31 cellular contexts compared by ENCODE assay signal in genomic region chr11:34205326-34206035, GRCh38.
DNase-seq lines count a peak whose midpoint lies in the region; ATAC-seq and TF ChIP-seq lines count a peak whose summit lies in the region.
"Had no signal": no experiment of that assay in that cellular context is flagged by ENCODE, and none has a peak within 500 bp of the region (broad histone marks: within the 10 kb centered on the region; RNA-seq: fewer than 3 reads in every experiment).

No MANE protein-coding gene starts in this region.

- peaks cover 25% of the 10 kb centered on the region for H3K4me1 ChIP-seq in HUES48 (ENCODE audit: control insufficient read depth, insufficient read depth, low read length)
- H3K4me1 ChIP-seq: BE2C, HAP-1, tibial artery had no signal

- peak overlapping the region; percentile 76 for H3K27ac ChIP-seq in HUES48 (ENCODE audit: low read depth, low read length)
- H3K27ac ChIP-seq: neutrophil, psoas muscle, sigmoid colon, tibial artery, VCaP had no signal

- H3K27ac Mint-ChIP-seq in Calu3 (ENCODE audit: unreplicated experiment) (peak overlapping the region; percentile 79), type B pancreatic cell (no peak overlapping the region)
- H3K27ac Mint-ChIP-seq: activated naive CD8-positive, alpha-beta T cell; CD8-positive, alpha-beta T cell had no signal

- H3K27me3 ChIP-seq in HUES48 (ENCODE audit: control insufficient read depth, insufficient read depth, low read length), result no peaks in the 10 kb centered on the region
- H3K27me3 ChIP-seq: BE2C, sigmoid colon, tibial artery had no signal

- BruUV-seq in Calu3 (replicated peaks; lab: Mats Ljungman, UMichigan), result no TSS peak

- no peaks in the 10 kb centered on the region for H3K27me3 Mint-ChIP-seq in Calu3 (ENCODE audit: unreplicated experiment)
- H3K27me3 Mint-ChIP-seq in type B pancreatic cell, result no peaks in the 10 kb centered on the region
- H3K27me3 Mint-ChIP-seq: activated naive CD8-positive, alpha-beta T cell had no signal

- H3K36me3 Mint-ChIP-seq in Calu3 (ENCODE audit: insufficient read depth, unreplicated experiment) (peaks cover 16% of the 10 kb centered on the region), type B pancreatic cell (peaks cover 5% of the 10 kb centered on the region)
- H3K36me3 Mint-ChIP-seq: activated naive CD8-positive, alpha-beta T cell; CD8-positive, alpha-beta T cell; naive B cell had no signal

- CTCF ChIA-PET in Calu3 (lab: Charles Lee), result interaction anchor here (0.5 to 3.5 kb wide), 9 partner anchors 9 to 152 kb away, joined by 3 to 16 read pairs (median 5); partner anchors contain the start of gene ABTB2

- H3K9ac ChIP-seq in HUES48 (ENCODE audit: low read depth, low read length), result no peak overlapping the region

- no peak for ATAC-seq in GM18870 (IDR thresholded peaks at IDR 0.05; ENCODE audit: unreplicated experiment)
- ATAC-seq in GM21825 (IDR thresholded peaks at IDR 0.05; ENCODE audit: unreplicated experiment), result no peak
- ATAC-seq: CD8-positive, alpha-beta T cell; Right ventricle myocardium inferior had no signal

- TF ChIP-seq CTCF in Calu3 (IDR thresholded peaks at IDR 0.05; ENCODE audit: unreplicated experiment) (no peak), fibroblast of the aortic adventitia (IDR thresholded peaks at IDR 0.05; ENCODE audit: insufficient read depth, low read length) (no peak), type B pancreatic cell (conservative IDR thresholded peaks at IDR 0.05) (no peak)

- no peaks in the 10 kb centered on the region for H3K36me3 ChIP-seq in HUES48 (ENCODE audit: control insufficient read depth, insufficient read depth, low read length)
- H3K36me3 ChIP-seq: BE2C, HAP-1, neutrophil, sigmoid colon had no signal

- H3K4me3 Mint-ChIP-seq in Calu3 (ENCODE audit: low read depth, unreplicated experiment) (no peak overlapping the region), type B pancreatic cell (no peak overlapping the region)
- H3K4me3 Mint-ChIP-seq: activated naive CD8-positive, alpha-beta T cell; CD8-positive, alpha-beta T cell; naive B cell had no signal

- H3K4me3 ChIP-seq in HUES48 (ENCODE audit: low read depth, low read length), result no peak overlapping the region
- no peak overlapping the region for H3K4me3 ChIP-seq in fibroblast of the aortic adventitia (ENCODE audit: low read depth, low read length)
- H3K4me3 ChIP-seq: HAP-1, psoas muscle, sigmoid colon, tibial artery had no signal

- H3K4me1 Mint-ChIP-seq in Calu3 (ENCODE audit: low read depth, unreplicated experiment) (peaks cover 62% of the 10 kb centered on the region), type B pancreatic cell (ENCODE audit: unreplicated experiment) (peaks cover 71% of the 10 kb centered on the region)

- no peak for DNase-seq in Calu3
- DNase-seq in amniotic epithelial cell (ENCODE audit: low read depth), result peak; percentile 69
- DNase-seq in fibroblast of the aortic adventitia (ENCODE audit: low read depth), result peak; percentile 68
- no peak for DNase-seq in HCEC 1CT
- no peak for DNase-seq in type B pancreatic cell (ENCODE audit: extremely low spot score, unreplicated experiment)
- DNase-seq: activated CD4-positive, alpha-beta T cell treated with anti-CD3 and anti-CD28 coated beads for 48 hours; activated effector memory CD4-positive, alpha-beta T cell treated with Interleukin-2 at 50 U/mL for 16 hours; activated T-cell treated with anti-CD3 and anti-CD28 coated beads for 4 hours; aorta; BE2C; caudate nucleus; CD8-positive, alpha-beta T cell; cortex of kidney; effector memory CD4-positive, alpha-beta T cell; midbrain; naive B cell; NCI-H1048; NCI-H446; psoas muscle; sigmoid colon; stimulated activated CD4-positive, alpha-beta T cell treated with anti-CD3 and anti-CD28 coated beads, Interleukin-4, amount 100 ng/mL, for 24 hours; T-helper 9 cell; tibial artery had no signal

- H3K9me3 ChIP-seq in HUES48 (ENCODE audit: control insufficient read depth, insufficient read depth, low read length), result no peaks in the 10 kb centered on the region
- H3K9me3 ChIP-seq: BE2C, HAP-1, neutrophil, psoas muscle, sigmoid colon, tibial artery had no signal

- H3K9me3 Mint-ChIP-seq in Calu3 (ENCODE audit: low read depth, unreplicated experiment), result no peaks in the 10 kb centered on the region
- H3K9me3 Mint-ChIP-seq in type B pancreatic cell, result no peaks in the 10 kb centered on the region
- H3K9me3 Mint-ChIP-seq: CD8-positive, alpha-beta T cell; naive B cell had no signal

- intact Hi-C loops in Calu3 (cut with micrococcal nuclease; ENCODE audit: unreplicated experiment), result loop anchor here (2.0 to 10.0 kb wide), 2 partner anchors 57 to 149 kb away; partner anchors contain the start of gene ABTB2

Comparison
In these comparisons a context has a peak if more than half of its experiments do, and no peak if none do; other contexts are left out.
1. DNase-seq: peak in amniotic epithelial cell (single experiment) and fibroblast of the aortic adventitia (single experiment); none in Calu3 (single experiment), HCEC 1CT (single experiment) and type B pancreatic cell (single experiment).